In the genomic region with DNA sequence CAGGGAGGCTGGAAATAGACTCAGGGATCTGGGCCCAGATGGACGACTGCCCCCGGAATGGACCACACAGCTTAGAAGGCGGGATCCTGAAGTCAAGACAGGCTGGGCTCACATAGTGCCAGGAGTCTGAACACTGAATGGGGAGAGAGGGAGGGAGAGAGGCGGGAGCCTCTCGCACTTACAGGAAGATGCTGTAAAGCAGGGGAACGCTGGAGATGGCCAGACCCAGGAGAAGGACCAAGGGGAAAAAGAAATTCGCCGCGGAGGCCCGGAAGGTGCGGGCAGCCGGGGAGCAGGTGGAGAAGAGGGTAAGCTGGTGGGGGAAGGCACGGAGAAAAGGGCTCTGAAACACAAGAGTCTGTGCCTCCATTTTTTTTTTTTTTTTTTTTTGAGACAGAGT, we compare ENCODE assay signal across 1 cellular context.
TF ChIP-seq lines count a peak whose summit lies in the region.

No MANE protein-coding gene starts in this region.

TF ChIP-seq in A549, 52 proteins besides CTCF, POLR2A, EP300 and RAD21:
- no peak for TF ChIP-seq HOXA7 (CRISPR knock-in tag; IDR thresholded peaks at IDR 0.05)
